ENCODE assay signal across 17 cellular contexts in genomic region chr14:24314377-24315193, GRCh38. TPM values are rescaled to one million over a fixed set of nuclear protein-coding genes. Genes with fewer than 3 reads are reported as not detected.
DNase-seq lines count a peak whose midpoint lies in the region; ATAC-seq, FAIRE-seq and TF ChIP-seq lines count a peak whose summit lies in the region.
"Had no signal": no experiment of that assay in that cellular context is flagged by ENCODE, and none has a peak within 500 bp of the region (broad histone marks: within the 10 kb centered on the region; RNA-seq: fewer than 3 reads in every experiment).

No MANE protein-coding gene starts in this region.

- H3K27ac Mint-ChIP-seq in CD4-positive, alpha-beta memory T cell = peak overlapping the region; percentile 81 to 97 (median 90)
- H3K27ac Mint-ChIP-seq in endothelial cell (ENCODE audit: unreplicated experiment) (peak overlapping the region; percentile 52), Caco-2 (ENCODE audit: unreplicated experiment) (no peak overlapping the region)

- H3K36me3 ChIP-seq in CD4-positive, alpha-beta memory T cell (ENCODE audit: insufficient read depth, low read length) = no peaks in the 10 kb centered on the region
- H3K36me3 ChIP-seq in Peyer's patch = no peaks in the 10 kb centered on the region
- peaks cover 35% of the 10 kb centered on the region for H3K36me3 ChIP-seq in neutrophil
- no peaks in the 10 kb centered on the region for H3K36me3 ChIP-seq in small intestine (ENCODE audit: control insufficient read depth in 2 of 2, insufficient read depth in 2 of 2, low read length in 2 of 2)
- no peaks in the 10 kb centered on the region for H3K36me3 ChIP-seq in Caco-2 (ENCODE audit: control insufficient read depth, insufficient read depth, low read length)

- peaks cover 52% of the 10 kb centered on the region for H3K4me1 ChIP-seq in CD4-positive, alpha-beta memory T cell (ENCODE audit: insufficient read depth, low read length)
- H3K4me1 ChIP-seq in Peyer's patch = peaks cover 4 to 59% (median 26%) of the 10 kb centered on the region in 4 donors
- H3K4me1 ChIP-seq in neutrophil (ENCODE audit: control insufficient read depth in 1 of 2, insufficient read depth in 1 of 2, low read depth in 1 of 2, low read length in 1 of 2) = peaks cover 98 to 100% of the 10 kb centered on the region in 2 experiments
- H3K4me1 ChIP-seq in small intestine (ENCODE audit: control insufficient read depth in 2 of 2, insufficient read depth in 1 of 2, low read depth in 1 of 2, low read length in 1 of 2) = peaks cover 9 to 12% of the 10 kb centered on the region in 2 donors
- peaks cover 14% of the 10 kb centered on the region for H3K4me1 ChIP-seq in Caco-2

- no peak for TF ChIP-seq POLR2A in Peyer's patch (IDR thresholded peaks at IDR 0.05)

- peak overlapping the region; percentile 72 for H3K27ac ChIP-seq in CD4-positive, alpha-beta memory T cell (ENCODE audit: low read depth, low read length)
- H3K27ac ChIP-seq in Peyer's patch = peak overlapping the region; percentile 7 to 72 (median 34)
- peak overlapping the region; percentile 97 for H3K27ac ChIP-seq in neutrophil
- H3K27ac ChIP-seq in small intestine (ENCODE audit: low read depth in 1 of 2, low read length in 1 of 2) = peak overlapping the region in 1 of 2 donors; percentile 76
- H3K27ac ChIP-seq: WERI-Rb-1 had no signal

- CTCF ChIA-PET in CD4-positive, alpha-beta memory T cell (lab: Charles Lee; ENCODE audit: partially characterized antibody) = interaction anchor here (0.9 to 18.5 kb wide), 5 partner anchors 16 to 117 kb away, joined by 3 to 556 read pairs (median 152); partner anchors contain the start of genes ADCY4, DHRS1, NOP9 and RIPK3
- CTCF ChIA-PET in Caco-2 (lab: Charles Lee) = interaction anchor here (1.1 kb wide), 1 partner anchor 52 kb away, joined by 5 read pairs; no protein-coding TSS in a partner anchor

- peak overlapping the region; percentile 3 to 94 (median 78) for H3K4me3 Mint-ChIP-seq in CD4-positive, alpha-beta memory T cell
- H3K4me3 Mint-ChIP-seq in endothelial cell (ENCODE audit: unreplicated experiment) = peak overlapping the region; percentile 60
- H3K4me3 Mint-ChIP-seq in Caco-2 (ENCODE audit: unreplicated experiment) = no peak overlapping the region

- H3K9me3 ChIP-seq in CD4-positive, alpha-beta memory T cell (ENCODE audit: control insufficient read depth in 1 of 2, low read length in 2 of 2) = no peaks in the 10 kb centered on the region
- no peaks in the 10 kb centered on the region for H3K9me3 ChIP-seq in Peyer's patch
- no peaks in the 10 kb centered on the region for H3K9me3 ChIP-seq in neutrophil
- no peaks in the 10 kb centered on the region for H3K9me3 ChIP-seq in small intestine (ENCODE audit: control insufficient read depth, low read depth)
- no peaks in the 10 kb centered on the region for H3K9me3 ChIP-seq in Caco-2

- no peak for TF ChIP-seq CTCF in Peyer's patch (IDR thresholded peaks at IDR 0.05)
- no peak for TF ChIP-seq CTCF in endothelial cell (IDR thresholded peaks at IDR 0.05; ENCODE audit: unreplicated experiment)
- TF ChIP-seq CTCF in neutrophil (IDR thresholded peaks at IDR 0.05) = peak; percentile 12
- TF ChIP-seq CTCF in Caco-2 (IDR thresholded peaks at IDR 0.05; ENCODE audit: insufficient read depth in 1 of 2, low read depth in 1 of 2, low read length in 1 of 2, severe bottlenecking in 1 of 2, unreplicated experiment in 1 of 2) = no peak

- no peaks in the 10 kb centered on the region for H3K27me3 ChIP-seq in CD4-positive, alpha-beta memory T cell (ENCODE audit: insufficient read depth, low read length)
- H3K27me3 ChIP-seq in Peyer's patch = no peaks in the 10 kb centered on the region
- no peaks in the 10 kb centered on the region for H3K27me3 ChIP-seq in neutrophil
- H3K27me3 ChIP-seq in small intestine (ENCODE audit: control insufficient read depth in 2 of 2, insufficient read depth in 2 of 2, low read length in 2 of 2) = peaks cover 0 to 3% of the 10 kb centered on the region in 2 donors
- H3K27me3 ChIP-seq in Caco-2 (replicated peaks; ENCODE audit: control insufficient read depth, insufficient read depth, low read length) = no peaks in the 10 kb centered on the region

- no peak for FAIRE-seq in small intestine (lab: Jason Lieb, UNC)
- FAIRE-seq: astrocyte, frontal cortex had no signal

- DNase-seq in CD4-positive, alpha-beta memory T cell = no peak
- no peak for DNase-seq in Peyer's patch
- DNase-seq in endothelial cell (ENCODE audit: low spot score) = no peak
- DNase-seq in small intestine = no peak
- DNase-seq in NCI-H128 (lab: John Stamatoyannopoulos, UW; ENCODE audit: unreplicated experiment) = no peak
- DNase-seq in Caco-2 = no peak
- DNase-seq: effector CD4-positive, alpha-beta T cell; NCI-H1048; NCI-H2171; NK-92 treated with Interleukin-12 subunit alpha and Interleukin-12 subunit beta, amount 100 ng/mL, for 24 hours; retina; stimulated activated CD4-positive, alpha-beta T cell treated with anti-CD3 and anti-CD28 coated beads, Interleukin-2, amount 100 ng/mL, for 24 hours; WERI-Rb-1 had no signal

- H3K36me3 Mint-ChIP-seq in CD4-positive, alpha-beta memory T cell = peaks cover 0 to 5% of the 10 kb centered on the region in 2 donors
- H3K36me3 Mint-ChIP-seq in endothelial cell (ENCODE audit: low read depth, unreplicated experiment) (peaks cover 29% of the 10 kb centered on the region), Caco-2 (ENCODE audit: insufficient read depth, unreplicated experiment) (peaks cover 17% of the 10 kb centered on the region)

- H3K9me3 Mint-ChIP-seq in CD4-positive, alpha-beta memory T cell = peaks cover 0 to 1% (median 0%) of the 10 kb centered on the region in 8 donors
- H3K9me3 Mint-ChIP-seq in endothelial cell (ENCODE audit: unreplicated experiment) = no peaks in the 10 kb centered on the region
- H3K9me3 Mint-ChIP-seq in Caco-2 (ENCODE audit: unreplicated experiment) = no peaks in the 10 kb centered on the region

- no TSS peak for BruUV-seq in Caco-2 (replicated peaks; lab: Mats Ljungman, UMichigan)

- no peaks in the 10 kb centered on the region for H3K27me3 Mint-ChIP-seq in CD4-positive, alpha-beta memory T cell
- H3K27me3 Mint-ChIP-seq in endothelial cell (ENCODE audit: unreplicated experiment) (peaks cover 29% of the 10 kb centered on the region), Caco-2 (ENCODE audit: insufficient read depth, unreplicated experiment) (peaks cover 8% of the 10 kb centered on the region)

- peaks cover 48 to 71% (median 55%) of the 10 kb centered on the region in 4 donors for H3K4me1 Mint-ChIP-seq in CD4-positive, alpha-beta memory T cell
- H3K4me1 Mint-ChIP-seq in endothelial cell (ENCODE audit: unreplicated experiment) (peaks cover 52% of the 10 kb centered on the region), Caco-2 (ENCODE audit: low read depth, unreplicated experiment) (peaks cover 6% of the 10 kb centered on the region)

- ATAC-seq in GM18519 (IDR thresholded peaks at IDR 0.05; ENCODE audit: low FRiP score, unreplicated experiment) = no peak

- WGBS in small intestine, 3 donors = 77 to 82% (median 80%) methylated on average over 5 of the region's 5 CpGs

- intact Hi-C loops in CD4-positive, alpha-beta memory T cell (cut with micrococcal nuclease) = loop anchor here (5.0 kb wide), 1 partner anchor 118 kb away; no protein-coding TSS in a partner anchor
- intact Hi-C loops in Caco-2 (cut with micrococcal nuclease; ENCODE audit: unreplicated experiment) = no loop called here

- H3K4me3 ChIP-seq in CD4-positive, alpha-beta memory T cell (ENCODE audit: low read length in 2 of 2) = peak overlapping the region in 1 of 2 donors; percentile 2
- no peak overlapping the region for H3K4me3 ChIP-seq in Peyer's patch
- peak overlapping the region; percentile 74 to 86 for H3K4me3 ChIP-seq in neutrophil (ENCODE audit: low read depth in 1 of 2, low read length in 1 of 2)
- H3K4me3 ChIP-seq in small intestine (ENCODE audit: low read depth in 1 of 2, low read length in 2 of 2) = no peak overlapping the region
- no peak overlapping the region for H3K4me3 ChIP-seq in Caco-2 (ENCODE audit: low read depth, low read length)

- POLR2A ChIA-PET in CD4-positive, alpha-beta memory T cell (lab: Charles Lee; ENCODE audit: partially characterized antibody) = interaction anchor here (0.8 to 8.5 kb wide), 9 partner anchors 10 to 153 kb away, joined by 3 to 108 read pairs (median 8); partner anchors contain the start of genes CBLN3, DHRS1, IRF9 and KHNYN
- POLR2A ChIA-PET in Caco-2 (lab: Charles Lee) = no interaction called here

RNA-seq across cellular contexts. Expression of gene LTB4R, which starts 3.3 kb away (rescaled TPM):
- 10 to 100 TPM; 19.5 to 20.0 TPM for total RNA-seq in CD4-positive, alpha-beta memory T cell
- 10 to 100 TPM in 1 of 2 donors, 1 to 10 TPM in 1; 9.6 to 10.6 TPM for polyA plus RNA-seq in CD4-positive, alpha-beta memory T cell
- total RNA-seq in Peyer's patch (10 to 100 TPM in 2 of 4 donors, 1 to 10 TPM in 2; 5.1 to 28.5 (median 10.1) TPM), endothelial cell (ENCODE audit: unreplicated experiment) (9.5 TPM), Caco-2 (2022) (7.3 and 7.8 TPM in 2 replicates)
- 10 to 100 TPM in 2 of 3 donors, 1 to 10 TPM in 1; 9.8 to 37.0 (median 21.9) TPM for polyA plus RNA-seq in small intestine

RNA-seq across cellular contexts. Expression of gene LTB4R2, which starts 4.6 kb away (rescaled TPM):
- 10 to 100 TPM; 18.0 to 18.8 TPM for total RNA-seq in CD4-positive, alpha-beta memory T cell
- 1 to 10 TPM; 2.3 to 3.2 TPM for polyA plus RNA-seq in CD4-positive, alpha-beta memory T cell
- total RNA-seq in Peyer's patch (10 to 100 TPM in 2 of 4 donors, 1 to 10 TPM in 2; 7.7 to 37.2 (median 12.2) TPM), endothelial cell (ENCODE audit: unreplicated experiment) (13.3 TPM), Caco-2 (2022) (10.3 and 12.3 TPM in 2 replicates)
- polyA plus RNA-seq in small intestine = 1 to 10 TPM in 2 of 3 donors, under 1 TPM in 1; 0.89 to 2.7 (median 1.9) TPM

RNA-seq across cellular contexts. Expression of gene CIDEB, which starts 6.8 kb away (rescaled TPM):
- 10 to 100 TPM; 22.3 to 26.0 TPM for total RNA-seq in CD4-positive, alpha-beta memory T cell
- 10 to 100 TPM; 17.2 to 24.3 TPM for polyA plus RNA-seq in CD4-positive, alpha-beta memory T cell
- total RNA-seq in Peyer's patch (100 to 1,000 TPM in 2 of 4 donors, 10 to 100 TPM in 2; 22.3 to 184 (median 136) TPM), endothelial cell (ENCODE audit: unreplicated experiment) (0.82 TPM), Caco-2 (2022) (3.5 and 7.2 TPM in 2 replicates)
- polyA plus RNA-seq in small intestine = 100 to 1,000 TPM in 2 of 3 donors, 10 to 100 TPM in 1; 31.2 to 273 (median 195) TPM
- total RNA-seq: astrocyte had no signal

RNA-seq across cellular contexts. Expression of gene NOP9, which starts 14.9 kb away (rescaled TPM):
- total RNA-seq in CD4-positive, alpha-beta memory T cell = 10 to 100 TPM; 23.1 to 28.1 TPM
- polyA plus RNA-seq in CD4-positive, alpha-beta memory T cell = 1 to 10 TPM in 1 of 2 donors, under 1 TPM in 1; 0.83 to 1.6 TPM
- total RNA-seq in Peyer's patch (10 to 100 TPM; 14.5 to 30.0 (median 22.4) TPM), endothelial cell (ENCODE audit: unreplicated experiment) (27.2 TPM), Caco-2 (2022) (35.1 and 38.3 TPM in 2 replicates)
- polyA plus RNA-seq in small intestine = 10 to 100 TPM in 2 of 3 donors, 1 to 10 TPM in 1; 9.7 to 22.5 (median 14.3) TPM

RNA-seq across cellular contexts. Expression of gene DHRS1, which starts 15.0 kb away (rescaled TPM):
- 10 to 100 TPM; 37.6 to 38.6 TPM for total RNA-seq in CD4-positive, alpha-beta memory T cell
- 10 to 100 TPM; 31.4 to 32.9 TPM for polyA plus RNA-seq in CD4-positive, alpha-beta memory T cell
- total RNA-seq in Peyer's patch = 100 to 1,000 TPM in 1 of 4 donors, 10 to 100 TPM in 3; 51.2 to 130 (median 67.1) TPM
- 17.7 TPM for total RNA-seq in endothelial cell (ENCODE audit: unreplicated experiment)
- polyA plus RNA-seq in small intestine = 10 to 100 TPM; 45.2 to 95.7 (median 68.6) TPM
- 15.6 and 18.1 TPM in 2 replicates for total RNA-seq in Caco-2 (2022)

Comparison
In these comparisons a context has a peak if more than half of its experiments do, and no peak if none do; other contexts are left out.
1. H3K4me3 ChIP-seq: peak in neutrophil (2 of 2); none in Peyer's patch (0 of 4), small intestine (0 of 2) and Caco-2 (single experiment).